Comparison of ENCODE assay signal across 10 cellular contexts in genomic region chr1:171715813-171716251, GRCh38. TPM values are rescaled to one million over a fixed set of nuclear protein-coding genes. Genes with fewer than 3 reads are reported as not detected.
DNase-seq lines count a peak whose midpoint lies in the region; ATAC-seq, FAIRE-seq and TF ChIP-seq lines count a peak whose summit lies in the region.
"Had no signal": no experiment of that assay in that cellular context is flagged by ENCODE, and none has a peak within 500 bp of the region (broad histone marks: within the 10 kb centered on the region; RNA-seq: fewer than 3 reads in every experiment).

No MANE protein-coding gene starts in this region.

- H4K20me1 ChIP-seq in astrocyte (ENCODE audit: insufficient read depth, low read length), result peaks cover 8% of the 10 kb centered on the region

- H3K4me3 ChIP-seq in AG09309 (ENCODE audit: control insufficient read depth, low read depth, low read length) (no peak overlapping the region), HFF-Myc (replicated peaks; ENCODE audit: low read depth, low read length) (no peak overlapping the region), astrocyte (ENCODE audit: insufficient read depth, low read depth, low read length) (no peak overlapping the region), WERI-Rb-1 (ENCODE audit: low read depth, low read length) (no peak overlapping the region)

- H2AFZ ChIP-seq in astrocyte (ENCODE audit: low read depth, low read length), result no peak overlapping the region

- intact Hi-C loops in activated CD4-positive, alpha-beta memory T cell treated with anti-CD3 and anti-CD28 coated beads for 36 hours (cut with micrococcal nuclease), result no loop called here

- H3K9me3 ChIP-seq in astrocyte (ENCODE audit: insufficient read depth, low read depth, low read length), result no peaks in the 10 kb centered on the region
- no peaks in the 10 kb centered on the region for H3K9me3 ChIP-seq in WERI-Rb-1 (ENCODE audit: severe bottlenecking)

- H3K9ac ChIP-seq in astrocyte (ENCODE audit: low read length), result no peak overlapping the region

- POLR2A ChIA-PET in activated CD4-positive, alpha-beta memory T cell treated with anti-CD3 and anti-CD28 coated beads for 36 hours (lab: Charles Lee), result interaction anchor here (1.3 kb wide), 1 partner anchor 85 kb away, joined by 3 read pairs; no protein-coding TSS in a partner anchor

- H3K4me2 ChIP-seq in astrocyte (ENCODE audit: low read length), result no peak overlapping the region

- peak; percentile 41 for TF ChIP-seq CTCF in AG09309 (IDR thresholded peaks at IDR 0.05; ENCODE audit: control insufficient read depth, insufficient read depth, low read depth, low read length, missing control alignments)
- TF ChIP-seq CTCF in HFF-Myc (IDR thresholded peaks at IDR 0.05; ENCODE audit: low read depth, low read length, missing control alignments), result peak; percentile 29
- TF ChIP-seq CTCF in astrocyte (IDR thresholded peaks at IDR 0.05; ENCODE audit: insufficient read depth, low read depth, low read length), result peak; percentile 44
- TF ChIP-seq CTCF in WERI-Rb-1 (IDR thresholded peaks at IDR 0.05; ENCODE audit: low read depth, low read length), result no peak

- peaks cover 8% of the 10 kb centered on the region for H3K79me2 ChIP-seq in astrocyte (ENCODE audit: insufficient read depth, low read length)

- H3K9me3 Mint-ChIP-seq in astrocyte (ENCODE audit: unreplicated experiment), result no peaks in the 10 kb centered on the region
- H3K9me3 Mint-ChIP-seq in activated CD4-positive, alpha-beta memory T cell treated with anti-CD3 and anti-CD28 coated beads for 36 hours, result no peaks in the 10 kb centered on the region
- H3K9me3 Mint-ChIP-seq in stimulated activated memory B cell treated with anti-CD40 and anti-IgM and Interleukin-4, amounts not matched to agents 10 μg/mL and 1 μg/mL and 100 μg/mL, for 72 hours, result no peaks in the 10 kb centered on the region

- H3K36me3 ChIP-seq in astrocyte (ENCODE audit: insufficient read depth, low read length) (peaks cover 3% of the 10 kb centered on the region), WERI-Rb-1 (no peaks in the 10 kb centered on the region; the same call in 1 of the 2 replicates)

- no peaks in the 10 kb centered on the region for H3K27me3 ChIP-seq in astrocyte (ENCODE audit: insufficient read depth, low read length)
- H3K27me3 ChIP-seq in WERI-Rb-1 (ENCODE audit: insufficient read depth, low read depth, severe bottlenecking), result no peaks in the 10 kb centered on the region

- DNase-seq in AG09309 (ENCODE audit: low read depth) (no peak), HFF-Myc (ENCODE audit: extremely low read depth, low read depth) (peak; percentile 10), astrocyte (ENCODE audit: low read depth) (no peak), left kidney (ENCODE audit: low read depth, low spot score) (peak; percentile 77), NK-92 (lab: John Stamatoyannopoulos, UW; ENCODE audit: unreplicated experiment) (no peak), WERI-Rb-1 (no peak)
- DNase-seq in activated CD4-positive, alpha-beta memory T cell treated with anti-CD3 and anti-CD28 coated beads for 36 hours, result no peak
- DNase-seq: effector CD8-positive, alpha-beta T cell; NCI-H345 had no signal

- no peaks in the 10 kb centered on the region for H3K4me1 ChIP-seq in astrocyte (ENCODE audit: insufficient read depth, low read length)

- H3K4me3 Mint-ChIP-seq in astrocyte (ENCODE audit: unreplicated experiment), result no peak overlapping the region
- H3K4me3 Mint-ChIP-seq in activated CD4-positive, alpha-beta memory T cell treated with anti-CD3 and anti-CD28 coated beads for 36 hours, result no peak overlapping the region
- no peak overlapping the region for H3K4me3 Mint-ChIP-seq in stimulated activated memory B cell treated with anti-CD40 and anti-IgM and Interleukin-4, amounts not matched to agents 10 μg/mL and 1 μg/mL and 100 μg/mL, for 72 hours

- ATAC-seq in stimulated activated memory B cell treated with anti-CD40 and anti-IgM and Interleukin-4, amounts not matched to agents 10 μg/mL and 1 μg/mL and 100 μg/mL, for 72 hours, result no peak

- CTCF ChIA-PET in activated CD4-positive, alpha-beta memory T cell treated with anti-CD3 and anti-CD28 coated beads for 36 hours (lab: Charles Lee), result interaction anchor here (1.0 to 4.8 kb wide), 7 partner anchors 14 to 471 kb away, joined by 3 to 25 read pairs (median 5); no protein-coding TSS in a partner anchor

- FAIRE-seq in astrocyte (lab: Jason Lieb, UNC), result no peak

- peaks cover 5% of the 10 kb centered on the region for H3K4me1 Mint-ChIP-seq in astrocyte (ENCODE audit: low read depth, unreplicated experiment)
- peaks cover 3% of the 10 kb centered on the region for H3K4me1 Mint-ChIP-seq in activated CD4-positive, alpha-beta memory T cell treated with anti-CD3 and anti-CD28 coated beads for 36 hours (ENCODE audit: low read depth)
- peaks cover 9% of the 10 kb centered on the region for H3K4me1 Mint-ChIP-seq in stimulated activated memory B cell treated with anti-CD40 and anti-IgM and Interleukin-4, amounts not matched to agents 10 μg/mL and 1 μg/mL and 100 μg/mL, for 72 hours

- H3K27ac Mint-ChIP-seq in astrocyte (ENCODE audit: unreplicated experiment), result no peak overlapping the region
- H3K27ac Mint-ChIP-seq in activated CD4-positive, alpha-beta memory T cell treated with anti-CD3 and anti-CD28 coated beads for 36 hours, result no peak overlapping the region
- no peak overlapping the region for H3K27ac Mint-ChIP-seq in stimulated activated memory B cell treated with anti-CD40 and anti-IgM and Interleukin-4, amounts not matched to agents 10 μg/mL and 1 μg/mL and 100 μg/mL, for 72 hours

- H3K27ac ChIP-seq in astrocyte (ENCODE audit: low read depth, low read length) (no peak overlapping the region), WERI-Rb-1 (no peak overlapping the region)

- no peaks in the 10 kb centered on the region for H3K27me3 Mint-ChIP-seq in astrocyte (ENCODE audit: low read depth, unreplicated experiment)
- no peaks in the 10 kb centered on the region for H3K27me3 Mint-ChIP-seq in activated CD4-positive, alpha-beta memory T cell treated with anti-CD3 and anti-CD28 coated beads for 36 hours
- H3K27me3 Mint-ChIP-seq in stimulated activated memory B cell treated with anti-CD40 and anti-IgM and Interleukin-4, amounts not matched to agents 10 μg/mL and 1 μg/mL and 100 μg/mL, for 72 hours, result no peaks in the 10 kb centered on the region

- peaks cover 3% of the 10 kb centered on the region for H3K36me3 Mint-ChIP-seq in astrocyte (ENCODE audit: low read depth, unreplicated experiment)
- H3K36me3 Mint-ChIP-seq in activated CD4-positive, alpha-beta memory T cell treated with anti-CD3 and anti-CD28 coated beads for 36 hours, result peaks cover 12% of the 10 kb centered on the region
- peaks cover 33% of the 10 kb centered on the region for H3K36me3 Mint-ChIP-seq in stimulated activated memory B cell treated with anti-CD40 and anti-IgM and Interleukin-4, amounts not matched to agents 10 μg/mL and 1 μg/mL and 100 μg/mL, for 72 hours

RNA-seq across cellular contexts. Expression of gene VAMP4, which starts 26.0 kb away (rescaled TPM):
- 7.4 TPM in 2 replicates for total RNA-seq in astrocyte
- 10 to 100 TPM; 13.2 to 14.2 TPM for total RNA-seq in activated CD4-positive, alpha-beta memory T cell treated with anti-CD3 and anti-CD28 coated beads for 36 hours

Comparison
In these comparisons a context has a peak if more than half of its experiments do, and no peak if none do; other contexts are left out.
1. DNase-seq: peak in HFF-Myc (single experiment) and left kidney (single experiment); none in AG09309 (single experiment), astrocyte (single experiment), activated CD4-positive, alpha-beta memory T cell treated with anti-CD3 and anti-CD28 coated beads for 36 hours (single experiment), NK-92 (single experiment) and WERI-Rb-1 (single experiment).